Comparison of ENCODE assay signal across 2 cellular contexts in genomic region chr3:69085543-69086132, GRCh38.
A peak's percentile ranks its signal among the peaks of the same experiment; 100 is the strongest.
TF ChIP-seq lines count a peak whose summit lies in the region.

No MANE protein-coding gene starts in this region.

TF ChIP-seq in SK-N-SH, 30 proteins besides CTCF, POLR2A, EP300 and RAD21:
- TF ChIP-seq YY1 (IDR thresholded peaks at IDR 0.05; ENCODE audit: low read depth) (peak; percentile 39; the same call in 1 of the 2 replicates), MAX (IDR thresholded peaks at IDR 0.05; ENCODE audit: low read depth) (peak; percentile 34; the same call in 1 of the 2 replicates), CHD2 (IDR thresholded peaks at IDR 0.05; ENCODE audit: low read length, partially characterized antibody) (no peak)

TF ChIP-seq in endothelial cell of umbilical vein, 7 proteins besides CTCF, POLR2A, EP300 and RAD21:
- TF ChIP-seq POLR2AphosphoS5 (IDR thresholded peaks at IDR 0.05; ENCODE audit: insufficient read depth, low read depth, low read length), result no peak
- no peak for TF ChIP-seq GATA2 (IDR thresholded peaks at IDR 0.05; ENCODE audit: insufficient read depth, insufficient read length, low read depth, low read length)
- no peak for TF ChIP-seq MAX (IDR thresholded peaks at IDR 0.05; ENCODE audit: insufficient read depth, insufficient read length)
- no peak for TF ChIP-seq FOS (IDR thresholded peaks at IDR 0.05; ENCODE audit: borderline replicate concordance, insufficient read depth, low read length)
- no peak for TF ChIP-seq MYC (IDR thresholded peaks at IDR 0.05; ENCODE audit: low read depth, low read length)
- TF ChIP-seq JUN (IDR thresholded peaks at IDR 0.05; ENCODE audit: borderline replicate concordance, insufficient read depth, insufficient read length, low read depth), result no peak
- no peak for TF ChIP-seq EZH2 (IDR thresholded peaks at IDR 0.05; ENCODE audit: borderline replicate concordance, low read depth, low read length, severe bottlenecking)
